Comparison of ENCODE assay signal across 18 cellular contexts in the genomic region with DNA sequence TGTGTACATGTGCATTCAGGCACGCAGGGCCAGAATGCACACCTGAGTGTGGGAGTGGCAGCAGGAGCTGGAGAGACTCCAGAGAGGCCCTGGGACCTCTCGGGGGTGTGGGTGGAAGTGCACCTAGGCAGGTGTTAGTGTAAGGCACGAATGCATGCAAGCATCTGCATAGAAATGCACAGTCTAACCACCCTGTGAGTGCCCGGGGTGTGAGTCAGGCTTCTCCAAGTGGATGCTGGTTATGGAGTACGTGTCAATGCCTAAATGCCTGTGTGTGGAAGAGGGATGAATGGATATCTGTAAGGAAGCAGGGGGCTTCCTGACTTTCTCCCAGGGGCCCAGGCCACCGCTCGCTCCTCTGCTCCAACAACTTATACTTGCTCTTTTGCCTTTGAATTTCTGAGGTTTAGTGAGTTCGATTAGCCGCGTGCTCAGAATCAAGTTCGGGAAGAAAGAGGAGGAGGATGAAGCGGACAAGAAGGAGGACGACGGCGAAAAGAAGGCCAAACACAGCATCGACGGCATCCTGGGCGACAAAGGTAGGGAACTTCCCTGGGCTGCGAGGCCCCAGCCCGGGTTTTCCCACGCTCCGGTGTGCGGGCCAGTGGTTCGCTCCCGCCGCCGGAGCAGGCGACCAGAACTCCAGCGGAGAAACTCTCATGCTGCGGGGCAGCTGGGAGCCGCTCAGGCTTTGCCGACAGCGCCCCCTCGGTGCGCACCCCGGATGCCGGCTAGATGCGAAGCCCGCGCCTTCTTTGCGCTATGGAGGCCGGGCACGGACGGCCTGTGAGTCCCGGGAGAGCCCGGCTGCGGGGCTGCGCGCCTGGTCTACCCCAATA. TPM values are rescaled to one million over a fixed set of nuclear protein-coding genes. Genes with fewer than 3 reads are reported as not detected.
DNase-seq lines count a peak whose midpoint lies in the region; ATAC-seq, FAIRE-seq and TF ChIP-seq lines count a peak whose summit lies in the region.
"Had no signal": no experiment of that assay in that cellular context is flagged by ENCODE, and none has a peak within 500 bp of the region (broad histone marks: within the 10 kb centered on the region; RNA-seq: fewer than 3 reads in every experiment).

No MANE protein-coding gene starts in this region.

- no peak overlapping the region for H3K27ac Mint-ChIP-seq in Calu3 (ENCODE audit: unreplicated experiment)
- no peak overlapping the region for H3K27ac Mint-ChIP-seq in GM23338
- H3K27ac Mint-ChIP-seq in astrocyte (ENCODE audit: unreplicated experiment), result peak overlapping the region; percentile 64
- peak overlapping the region in 4 of 9 donors; percentile 9 to 78 (median 46) for H3K27ac Mint-ChIP-seq in naive thymus-derived CD4-positive, alpha-beta T cell
- H3K27ac Mint-ChIP-seq: naive B cell had no signal

- H3K4me3 Mint-ChIP-seq in Calu3 (ENCODE audit: low read depth, unreplicated experiment) (peak overlapping the region; percentile 2), GM23338 (peak overlapping the region; percentile 66), astrocyte (ENCODE audit: unreplicated experiment) (no peak overlapping the region)
- H3K4me3 Mint-ChIP-seq in naive thymus-derived CD4-positive, alpha-beta T cell, result peak overlapping the region in 7 of 10 donors; percentile 11 to 68 (median 33)
- H3K4me3 Mint-ChIP-seq: naive B cell had no signal

- intact Hi-C loops in Calu3 (cut with micrococcal nuclease; ENCODE audit: unreplicated experiment), result no loop called here
- intact Hi-C loops in naive thymus-derived CD4-positive, alpha-beta T cell (cut with micrococcal nuclease), result loop anchor here in 1 of 2 donors (1.0 kb wide), 1 partner anchor 10 kb away; no protein-coding TSS in a partner anchor

- no peak overlapping the region for H3K9ac ChIP-seq in astrocyte (ENCODE audit: low read length)

- FAIRE-seq in astrocyte (lab: Jason Lieb, UNC), result no peak
- FAIRE-seq: HTR-8/SVneo, islet of Langerhans, small intestine had no signal

- peaks cover 100% of the 10 kb centered on the region for H3K27me3 Mint-ChIP-seq in Calu3 (ENCODE audit: unreplicated experiment)
- peaks cover 100% of the 10 kb centered on the region for H3K27me3 Mint-ChIP-seq in GM23338 (ENCODE audit: insufficient read depth, low read depth, poor library complexity)
- H3K27me3 Mint-ChIP-seq in astrocyte (ENCODE audit: low read depth, unreplicated experiment), result peaks cover 84% of the 10 kb centered on the region
- H3K27me3 Mint-ChIP-seq in naive thymus-derived CD4-positive, alpha-beta T cell, result peaks cover 86 to 96% (median 93%) of the 10 kb centered on the region in 5 donors

- H3K4me2 ChIP-seq in GM23338 (peak overlapping the region; percentile 86), astrocyte (ENCODE audit: low read length) (no peak overlapping the region)

- H3K27ac ChIP-seq in GM23338 (ENCODE audit: low read depth) (no peak overlapping the region), astrocyte (ENCODE audit: low read depth, low read length) (no peak overlapping the region)
- no peak overlapping the region for H3K27ac ChIP-seq in naive thymus-derived CD4-positive, alpha-beta T cell (ENCODE audit: low read depth, low read length)
- H3K27ac ChIP-seq: transverse colon had no signal

- H3K9me3 Mint-ChIP-seq in Calu3 (ENCODE audit: low read depth, unreplicated experiment) (no peaks in the 10 kb centered on the region), GM23338 (peaks cover 3% of the 10 kb centered on the region), astrocyte (ENCODE audit: unreplicated experiment) (peaks cover 17% of the 10 kb centered on the region)
- peaks cover 0 to 10% (median 0%) of the 10 kb centered on the region in 11 donors for H3K9me3 Mint-ChIP-seq in naive thymus-derived CD4-positive, alpha-beta T cell

- peaks cover 28% of the 10 kb centered on the region for H4K20me1 ChIP-seq in GM23338 (replicated peaks; ENCODE audit: insufficient read depth)
- H4K20me1 ChIP-seq in astrocyte (ENCODE audit: insufficient read depth, low read length), result peaks cover 8% of the 10 kb centered on the region

- 0 out of 2 replicates have a peak overlapping the region, but pooled peaks have one; percentile 28 for H2AFZ ChIP-seq in GM23338
- no peak overlapping the region for H2AFZ ChIP-seq in astrocyte (ENCODE audit: low read depth, low read length)

- no peak for DNase-seq in Calu3
- peak; percentile 72 for DNase-seq in GM23338 (ENCODE audit: low spot score)
- no peak for DNase-seq in astrocyte (ENCODE audit: low read depth)
- DNase-seq in naive thymus-derived CD4-positive, alpha-beta T cell, result no peak
- no peak for DNase-seq in NCI-H187 (lab: John Stamatoyannopoulos, UW)
- no peak for DNase-seq in NOMO-1 treated with DMSO at 0.1 percent for 48 hours (lab: John Stamatoyannopoulos, UW; ENCODE audit: unreplicated experiment)
- DNase-seq: activated CD4-positive, CD25-positive, alpha-beta regulatory T cell; activated effector memory CD4-positive, alpha-beta T cell treated with anti-CD3 and anti-CD28 coated beads, Interleukin-2, amount 50 U/mL, for 16 hours; GOT3; naive B cell; NCI-H1092; NCI-H526 treated with DMSO at 0.1 percent for 48 hours; small intestine; transverse colon had no signal

- H3F3A ChIP-seq in GM23338 (replicated peaks; ENCODE audit: low read depth), result peaks cover 44% of the 10 kb centered on the region

- H3K36me3 Mint-ChIP-seq in Calu3 (ENCODE audit: insufficient read depth, unreplicated experiment), result no peaks in the 10 kb centered on the region
- H3K36me3 Mint-ChIP-seq in GM23338 (ENCODE audit: low read depth), result no peaks in the 10 kb centered on the region; the same call in 2 of the 3 replicates
- H3K36me3 Mint-ChIP-seq in astrocyte (ENCODE audit: low read depth, unreplicated experiment), result no peaks in the 10 kb centered on the region
- H3K36me3 Mint-ChIP-seq in naive thymus-derived CD4-positive, alpha-beta T cell, result peaks cover 0 to 4% (median 0%) of the 10 kb centered on the region in 5 donors

- H3K4me3 ChIP-seq in GM23338 (peak overlapping the region; percentile 51), astrocyte (ENCODE audit: insufficient read depth, low read depth, low read length) (no peak overlapping the region)
- H3K4me3 ChIP-seq in naive thymus-derived CD4-positive, alpha-beta T cell (ENCODE audit: low read length), result no peak overlapping the region
- H3K4me3 ChIP-seq: transverse colon had no signal

- POLR2A ChIA-PET in naive thymus-derived CD4-positive, alpha-beta T cell (lab: Charles Lee), result no interaction called here

- ATAC-seq in GM23338, result peak; percentile 11
- ATAC-seq in naive thymus-derived CD4-positive, alpha-beta T cell, result no peak
- no peak for ATAC-seq in HG03354 (IDR thresholded peaks at IDR 0.05; ENCODE audit: poor library complexity, severe bottlenecking, unreplicated experiment)
- ATAC-seq in HG02759 (IDR thresholded peaks at IDR 0.05; ENCODE audit: unreplicated experiment), result no peak

- no TSS peak for BruUV-seq in Calu3 (replicated peaks; lab: Mats Ljungman, UMichigan)

- no peaks in the 10 kb centered on the region; the same call in 1 of the 2 replicates for H3K36me3 ChIP-seq in GM23338 (ENCODE audit: insufficient read depth)
- no peaks in the 10 kb centered on the region for H3K36me3 ChIP-seq in astrocyte (ENCODE audit: insufficient read depth, low read length)
- H3K36me3 ChIP-seq in naive thymus-derived CD4-positive, alpha-beta T cell (ENCODE audit: control insufficient read depth in 2 of 3, insufficient read depth in 3 of 3, low read length in 3 of 3), result no peaks in the 10 kb centered on the region
- H3K36me3 ChIP-seq: transverse colon had no signal

- H3K79me2 ChIP-seq in GM23338 (replicated peaks; ENCODE audit: insufficient read depth), result no peaks in the 10 kb centered on the region
- H3K79me2 ChIP-seq in astrocyte (ENCODE audit: insufficient read depth, low read length), result no peaks in the 10 kb centered on the region

- no peaks in the 10 kb centered on the region for H3K9me2 ChIP-seq in GM23338 (ENCODE audit: insufficient read depth)

- peaks cover 4% of the 10 kb centered on the region for H3K9me3 ChIP-seq in astrocyte (ENCODE audit: insufficient read depth, low read depth, low read length)
- no peaks in the 10 kb centered on the region for H3K9me3 ChIP-seq in naive thymus-derived CD4-positive, alpha-beta T cell (ENCODE audit: control insufficient read depth in 2 of 3, low read length in 3 of 3)
- H3K9me3 ChIP-seq: transverse colon had no signal

- H3K27me3 ChIP-seq in GM23338 (ENCODE audit: insufficient read depth) (peaks cover 99% of the 10 kb centered on the region), astrocyte (ENCODE audit: insufficient read depth, low read length) (peaks cover 83% of the 10 kb centered on the region)
- peaks cover 6 to 65% of the 10 kb centered on the region in 2 donors for H3K27me3 ChIP-seq in naive thymus-derived CD4-positive, alpha-beta T cell (ENCODE audit: control insufficient read depth in 2 of 2, insufficient read depth in 2 of 2, low read length in 2 of 2)

- CTCF ChIA-PET in Calu3 (lab: Charles Lee), result no interaction called here
- CTCF ChIA-PET in naive thymus-derived CD4-positive, alpha-beta T cell (lab: Charles Lee), result no interaction called here

- peaks cover 61% of the 10 kb centered on the region for H3K4me1 ChIP-seq in GM23338 (ENCODE audit: insufficient read depth)
- no peaks in the 10 kb centered on the region for H3K4me1 ChIP-seq in astrocyte (ENCODE audit: insufficient read depth, low read length)
- H3K4me1 ChIP-seq in naive thymus-derived CD4-positive, alpha-beta T cell (ENCODE audit: control insufficient read depth in 2 of 2, insufficient read depth in 2 of 2, low read length in 2 of 2), result peaks cover 0 to 14% of the 10 kb centered on the region in 2 donors

- TF ChIP-seq CTCF in Calu3 (IDR thresholded peaks at IDR 0.05; ENCODE audit: unreplicated experiment), result no peak
- peak; percentile 31 to 47 for TF ChIP-seq CTCF in GM23338 (conservative IDR thresholded peaks at IDR 0.05; ENCODE audit: low read depth in 2 of 2)
- no peak for TF ChIP-seq CTCF in astrocyte (IDR thresholded peaks at IDR 0.05; ENCODE audit: insufficient read depth, low read depth, low read length)

- H3K4me1 Mint-ChIP-seq in Calu3 (ENCODE audit: low read depth, unreplicated experiment) (peaks cover 30% of the 10 kb centered on the region), GM23338 (peaks cover 77% of the 10 kb centered on the region), astrocyte (ENCODE audit: low read depth, unreplicated experiment) (peaks cover 5% of the 10 kb centered on the region)
- H3K4me1 Mint-ChIP-seq in naive thymus-derived CD4-positive, alpha-beta T cell, result peaks cover 10 to 76% (median 54%) of the 10 kb centered on the region in 7 donors

TF ChIP-seq in GM23338, 12 proteins besides CTCF, POLR2A, EP300 and RAD21 (continues in another document):
- TF ChIP-seq EZH2phosphoT487 (IDR thresholded peaks at IDR 0.05; ENCODE audit: unreplicated experiment) (peak; percentile 90), JUNB (IDR thresholded peaks at IDR 0.05; ENCODE audit: unreplicated experiment) (no peak), ZNF331 (CRISPR knock-in tag; IDR thresholded peaks at IDR 0.05; ENCODE audit: low read depth) (no peak), NANOG (IDR thresholded peaks at IDR 0.05; ENCODE audit: borderline replicate concordance) (no peak)

RNA-seq across cellular contexts. Expression of a gene that starts 5.4 kb away (rescaled TPM):
- total RNA-seq in Calu3 (2022) (not detected in 2 replicates), astrocyte (0.05 TPM in 1 of 2 replicates, not detected in the other)
- 0.03 TPM in 1 of 2 replicates, not detected in the other for total RNA-seq in GM23338 (2014; rRNA removed; shearing (Covaris generic))
- polyA plus RNA-seq in GM23338 (2016; fragmentation: Nextera tagmentation; extraction: Ambion mirVana), result not detected in 2 replicates
- total RNA-seq in naive thymus-derived CD4-positive, alpha-beta T cell, result not detected
- polyA plus RNA-seq in naive thymus-derived CD4-positive, alpha-beta T cell, result not detected
- total RNA-seq: transverse colon had no signal

Comparison
In these comparisons a context has a peak if more than half of its experiments do, and no peak if none do; other contexts are left out.
1. CTCF ChIP-seq: peak in GM23338 (2 of 2); none in Calu3 (single experiment) and astrocyte (single experiment).